8 cellular contexts compared by ENCODE assay signal in the genomic region with DNA sequence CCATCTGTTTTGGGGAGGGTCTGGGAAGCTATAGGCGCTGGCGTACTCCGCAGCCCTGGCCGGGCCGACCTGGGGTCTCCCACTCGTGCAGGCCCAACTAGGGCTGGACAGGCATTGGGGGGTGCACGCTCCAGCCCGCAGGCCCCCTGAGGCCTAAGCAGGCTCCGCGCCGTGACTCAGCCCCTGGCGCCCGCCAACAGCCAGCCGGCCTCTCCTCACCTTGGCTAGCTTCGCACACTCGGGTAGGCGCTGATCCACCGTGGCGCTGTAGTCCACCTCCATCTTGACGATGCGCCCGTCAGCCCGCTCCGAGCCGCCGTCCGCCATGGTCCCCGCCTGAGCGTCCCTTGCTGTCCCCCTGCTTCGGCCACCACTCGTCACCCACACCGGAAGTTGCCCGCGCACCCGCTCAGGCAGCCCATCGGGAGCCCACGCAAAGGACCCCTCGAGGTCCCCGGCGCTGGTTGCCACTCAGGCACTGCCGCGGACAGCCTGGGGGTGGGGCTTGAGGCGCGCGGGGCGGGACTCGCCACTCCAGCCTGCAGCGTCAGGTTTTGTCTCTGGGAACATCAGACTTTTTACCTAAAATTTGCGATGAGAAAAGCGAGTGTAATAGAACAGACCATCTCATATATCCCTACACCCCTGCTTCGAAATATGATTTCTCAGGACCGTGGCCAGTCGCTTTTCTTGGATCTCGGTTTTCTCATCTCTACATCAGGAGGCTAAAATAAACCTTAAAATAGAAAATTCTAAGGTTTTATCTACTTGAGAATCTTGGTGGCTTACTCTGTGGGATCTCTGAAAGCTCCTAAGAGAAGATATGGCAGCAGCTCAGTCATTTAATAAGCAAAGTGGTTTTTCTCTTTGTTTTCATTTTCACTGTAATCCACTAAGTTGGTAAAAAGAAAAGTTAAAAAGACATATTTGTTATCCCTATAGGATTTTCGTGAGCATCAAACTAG. TPM values are rescaled to one million over a fixed set of nuclear protein-coding genes. Genes with fewer than 3 reads are reported as not detected.
DNase-seq lines count a peak whose midpoint lies in the region; ATAC-seq, FAIRE-seq and TF ChIP-seq lines count a peak whose summit lies in the region.

A gene (minus strand): TSS at position 385 of the 965 bp plus-strand sequence. CDS start 58 bp downstream, at position 327.

- POLR2A ChIA-PET in HepG2 (lab: Yijun Ruan, JAX): interaction anchor here (0.9 to 2.3 kb wide), 3 partner anchors 11 to 351 kb away, joined by 4 to 12 read pairs (median 4); a partner anchor contains a TSS

- H3K4me2 ChIP-seq in HepG2 (ENCODE audit: low read depth, low read length): peak within 1 kb of the TSS; percentile 71

- H3K4me3 Mint-ChIP-seq in dendritic cell treated with granulocyte-macrophage colony-stimulating factor and Interleukin-4, amounts not matched to agents 40 ng/mL and 50 ng/mL, for 4 days: peak within 1 kb of the TSS; percentile 87

- intact Hi-C loops in dendritic cell treated with granulocyte-macrophage colony-stimulating factor and Interleukin-4, amounts not matched to agents 40 ng/mL and 50 ng/mL, for 4 days (cut with micrococcal nuclease): no loop called here
- intact Hi-C loops in HepG2 (cut with micrococcal nuclease; ENCODE audit: unreplicated experiment): loop anchor here (1.0 to 10.0 kb wide), 2 partner anchors 12 to 122 kb away; a partner anchor contains a TSS

- H3K4me1 ChIP-seq in HepG2 (ENCODE audit: insufficient read depth, low read length): peaks cover 50% of the 10 kb centered on the region

- DNase-seq in NCI-H526 treated with DMSO at 0.1 percent for 48 hours (lab: John Stamatoyannopoulos, UW) (peak; percentile 76), HepG2 (ENCODE audit: low spot score) (peak; percentile 90)
- DNase-seq in activated CD4-positive, alpha-beta T cell treated with anti-CD3 and anti-CD28 coated beads, Interleukin-2, amount 50 U/mL, for 1 hour: peak; percentile 92
- peak; percentile 95 for DNase-seq in stimulated activated CD4-positive, alpha-beta T cell treated with anti-CD3 and anti-CD28 coated beads, Interleukin-4, amount 100 ng/mL, for 1 hour

- TF ChIP-seq EP300 in HepG2 (IDR thresholded peaks at IDR 0.05; ENCODE audit: low read depth in 2 of 2, low read length in 2 of 2) (peak; percentile 24 to 32; a peak in 1 of 4 replicates), HepG2 (CRISPR knock-in tag; IDR thresholded peaks at IDR 0.05; ENCODE audit: borderline replicate concordance) (no peak)

- 2% methylated on average over 29 of the region's 55 CpGs for WGBS in HepG2 (ENCODE audit: low lambda C conversion rate)

- H3K27ac ChIP-seq in C4-2B: peak within 1 kb of the TSS; percentile 96
- peak within 1 kb of the TSS; percentile 82 for H3K27ac ChIP-seq in HepG2 (ENCODE audit: extremely low read length, insufficient read depth, low read length)

- TF ChIP-seq RAD21 in HepG2 (CRISPR knock-in tag; IDR thresholded peaks at IDR 0.05): peak; percentile 36

- peaks cover 39% of the 10 kb centered on the region for H3K36me3 Mint-ChIP-seq in dendritic cell treated with granulocyte-macrophage colony-stimulating factor and Interleukin-4, amounts not matched to agents 40 ng/mL and 50 ng/mL, for 4 days (ENCODE audit: low read depth)

- ATAC-seq in GM19328 (IDR thresholded peaks at IDR 0.05; ENCODE audit: unreplicated experiment) (peak; percentile 78), HG03460 (IDR thresholded peaks at IDR 0.05; ENCODE audit: unreplicated experiment) (peak; percentile 90), HepG2 (peak; percentile 97)

- H4K20me1 ChIP-seq in HepG2 (ENCODE audit: insufficient read depth, low read length): peaks cover 34% of the 10 kb centered on the region

- peaks cover 39% of the 10 kb centered on the region for H3K4me1 Mint-ChIP-seq in dendritic cell treated with granulocyte-macrophage colony-stimulating factor and Interleukin-4, amounts not matched to agents 40 ng/mL and 50 ng/mL, for 4 days (ENCODE audit: low read depth)

- H3K9me3 Mint-ChIP-seq in dendritic cell treated with granulocyte-macrophage colony-stimulating factor and Interleukin-4, amounts not matched to agents 40 ng/mL and 50 ng/mL, for 4 days: no peaks in the 10 kb centered on the region

- FAIRE-seq in HepG2 (lab: Jason Lieb, UNC): no peak

- H3K27me3 ChIP-seq in HepG2 (ENCODE audit: control insufficient read depth in 1 of 2, insufficient read depth in 2 of 2, low read length in 2 of 2): no peaks in the 10 kb centered on the region; a peak in 1 of 5 replicates

- peak within 1 kb of the TSS; percentile 93 for H3K27ac Mint-ChIP-seq in dendritic cell treated with granulocyte-macrophage colony-stimulating factor and Interleukin-4, amounts not matched to agents 40 ng/mL and 50 ng/mL, for 4 days

- CTCF ChIA-PET in HepG2 (lab: Yijun Ruan, JAX; ENCODE audit: low intra/inter-chr PET ratio, low total read pairs): no interaction called here

- peaks cover 49% of the 10 kb centered on the region for H3K79me2 ChIP-seq in HepG2 (ENCODE audit: insufficient read depth, low read length)

- TF ChIP-seq POLR2A in HepG2 (IDR thresholded peaks at IDR 0.05; ENCODE audit: insufficient read depth in 1 of 2, low read depth in 2 of 2, low read length in 2 of 2): peak; percentile 95 to 99

- no peaks in the 10 kb centered on the region for H3K9me3 ChIP-seq in HepG2 (ENCODE audit: low read length)

- peak within 1 kb of the TSS; percentile 86 to 99 (median 90) for H3K4me3 ChIP-seq in HepG2 (replicated peaks in 1 of 3; ENCODE audit: insufficient read depth in 1 of 3, low read depth in 2 of 3, low read length in 3 of 3)

- TSS peak; percentile 58 for BruUV-seq in HepG2 (replicated peaks; lab: Mats Ljungman, UMichigan)

- no peaks in the 10 kb centered on the region for H3K27me3 Mint-ChIP-seq in dendritic cell treated with granulocyte-macrophage colony-stimulating factor and Interleukin-4, amounts not matched to agents 40 ng/mL and 50 ng/mL, for 4 days

- TF ChIP-seq CTCF in C4-2B (conservative IDR thresholded peaks at IDR 0.05): no peak
- TF ChIP-seq CTCF in HepG2 (CRISPR knock-in tag; IDR thresholded peaks at IDR 0.05): peak; percentile 33; the same call in 1 of the 2 replicates

- H3K36me3 ChIP-seq in HepG2 (replicated peaks in 1 of 2; ENCODE audit: control insufficient read depth in 1 of 2, insufficient read depth in 2 of 2, low read length in 2 of 2): peaks cover 0 to 14% of the 10 kb centered on the region in 2 experiments; a peak in 3 of 5 replicates

- peak within 1 kb of the TSS; percentile 81 for H2AFZ ChIP-seq in HepG2 (ENCODE audit: low read length)

- in situ Hi-C loops in HepG2 (cut with HindIII; ENCODE audit: extremely low pct_ligation_motif_present, low pct_unique_long_range_greater_than_20kb): no loop called here

- H3K9ac ChIP-seq in HepG2 (ENCODE audit: insufficient read depth, low read depth, low read length): peak within 1 kb of the TSS; percentile 98

TF ChIP-seq in HepG2, 621 proteins besides CTCF, POLR2A, EP300 and RAD21 (continues in another document):
- TF ChIP-seq, protein P1, sequence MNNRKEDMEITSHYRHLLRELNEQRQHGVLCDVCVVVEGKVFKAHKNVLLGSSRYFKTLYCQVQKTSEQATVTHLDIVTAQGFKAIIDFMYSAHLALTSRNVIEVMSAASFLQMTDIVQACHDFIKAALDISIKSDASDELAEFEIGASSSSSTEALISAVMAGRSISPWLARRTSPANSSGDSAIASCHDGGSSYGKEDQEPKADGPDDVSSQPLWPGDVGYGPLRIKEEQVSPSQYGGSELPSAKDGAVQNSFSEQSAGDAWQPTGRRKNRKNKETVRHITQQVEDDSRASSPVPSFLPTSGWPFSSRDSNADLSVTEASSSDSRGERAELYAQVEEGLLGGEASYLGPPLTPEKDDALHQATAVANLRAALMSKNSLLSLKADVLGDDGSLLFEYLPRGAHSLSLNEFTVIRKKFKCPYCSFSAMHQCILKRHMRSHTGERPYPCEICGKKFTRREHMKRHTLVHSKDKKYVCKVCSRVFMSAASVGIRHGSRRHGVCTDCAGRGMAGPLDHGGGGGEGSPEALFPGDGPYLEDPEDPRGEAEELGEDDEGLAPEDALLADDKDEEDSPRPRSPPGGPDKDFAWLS (CRISPR knock-in tag; IDR thresholded peaks at IDR 0.05; ENCODE audit: borderline replicate concordance): no peak; the same call in 1 of the 2 replicates
- peak; percentile 77 for TF ChIP-seq GFI1 (CRISPR knock-in tag; IDR thresholded peaks at IDR 0.05; ENCODE audit: borderline replicate concordance)
- TF ChIP-seq PAF1 (CRISPR knock-in tag; IDR thresholded peaks at IDR 0.05): no peak
- TF ChIP-seq MBNL3 (CRISPR knock-in tag; conservative IDR thresholded peaks at IDR 0.05): no peak
- TF ChIP-seq RORA (CRISPR knock-in tag; IDR thresholded peaks at IDR 0.05): no peak
- TF ChIP-seq TOPORS (CRISPR knock-in tag; IDR thresholded peaks at IDR 0.05): peak; percentile 82; the same call in 1 of the 2 replicates

RNA-seq across cellular contexts. Expression of the gene that starts here (rescaled TPM):
- total RNA-seq in HepG2 (2016; rRNA removed; fragmentation: Illumina TruSeq; extraction: Trizol): 71.7 and 115 TPM in 2 replicates
- total RNA-seq in HepG2 (2016; cell fraction: cytosol; rRNA removed; fragmentation: Illumina TruSeq; extraction: Trizol; ENCODE audit: low read depth): 7.4 and 12.1 TPM in 2 replicates
- total RNA-seq in HepG2 (2016; cell fraction: insoluble cytoplasmic fraction; rRNA removed; fragmentation: Illumina TruSeq; extraction: Trizol): 75.7 and 110 TPM in 2 replicates
- total RNA-seq in HepG2 (2016; cell fraction: membrane; rRNA removed; fragmentation: Illumina TruSeq; extraction: Trizol): 18.1 and 21.0 TPM in 2 replicates
- 55.8 and 57.0 TPM in 2 replicates for total RNA-seq in HepG2 (2016; cell fraction: nucleus; rRNA removed; fragmentation: Illumina TruSeq; extraction: Trizol)
- polyA plus RNA-seq in HepG2 (2011; rRNA removed): 25.3 and 27.4 TPM in 2 replicates
- polyA plus RNA-seq in HepG2 (2011; cell fraction: cytosol; rRNA removed): 15.9 and 21.9 TPM in 2 replicates
- polyA plus RNA-seq in HepG2 (2011; cell fraction: nucleus; rRNA removed): 13.2 and 13.6 TPM in 2 replicates
- 54.8 and 61.8 TPM in 2 replicates for polyA plus RNA-seq in HepG2 (2012)
- polyA plus RNA-seq in HepG2 (2016; cell fraction: cytosol; fragmentation: Illumina TruSeq; extraction: Trizol; ENCODE audit: low read depth): 10.3 and 10.9 TPM in 2 replicates
- 145 and 154 TPM in 2 replicates for polyA plus RNA-seq in HepG2 (2016; cell fraction: insoluble cytoplasmic fraction; fragmentation: Illumina TruSeq; extraction: Trizol; ENCODE audit: low read depth)
- 14.8 and 15.6 TPM in 2 replicates for polyA plus RNA-seq in HepG2 (2016; cell fraction: membrane; fragmentation: Illumina TruSeq; extraction: Trizol; ENCODE audit: low read depth)
- polyA plus RNA-seq in HepG2 (2016; cell fraction: nucleus; fragmentation: Illumina TruSeq; extraction: Trizol; ENCODE audit: insufficient read depth, low read depth): 77.3 and 80.9 TPM in 2 replicates
- 7.5 and 11.6 TPM in 2 replicates for polyA minus RNA-seq in HepG2 (2011; rRNA and poly(A)+ RNA removed; ENCODE audit: low replicate concordance)
- 26.6 and 26.8 TPM in 2 replicates for polyA minus RNA-seq in HepG2 (2011; cell fraction: cytosol; rRNA and poly(A)+ RNA removed)
- polyA minus RNA-seq in HepG2 (2011; cell fraction: nucleus; rRNA and poly(A)+ RNA removed): 50.7 and 56.8 TPM in 2 replicates

Comparison
In these comparisons a context has a peak if more than half of its experiments do, and no peak if none do; other contexts are left out.
1. Peak in every context shown above with its lines: DNase-seq, ATAC-seq, H3K4me3 ChIP-seq and H3K27ac ChIP-seq.